ENCODE assay signal across 23 cellular contexts in the genomic region with DNA sequence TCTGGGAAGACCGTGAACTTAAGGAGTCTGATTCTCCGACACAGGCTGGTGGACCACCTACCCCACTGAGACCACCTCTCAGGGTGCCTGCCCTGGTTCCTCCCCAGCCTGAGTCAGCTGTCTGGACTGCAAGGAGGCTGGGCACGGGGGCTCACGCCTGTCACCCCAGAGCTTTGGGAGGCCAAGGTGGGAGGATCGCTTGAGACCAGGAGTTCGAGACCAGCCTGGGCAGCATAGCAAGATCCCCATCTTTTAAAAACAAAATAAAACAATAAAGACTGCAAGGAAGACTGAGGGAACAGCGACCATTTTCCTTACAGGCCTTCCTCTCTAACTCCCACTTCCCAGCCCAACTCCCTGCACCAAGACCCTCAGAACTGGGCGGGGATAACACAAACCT. TPM values are rescaled to one million over a fixed set of nuclear protein-coding genes. Genes with fewer than 3 reads are reported as not detected.
DNase-seq lines count a peak whose midpoint lies in the region; ATAC-seq, FAIRE-seq and TF ChIP-seq lines count a peak whose summit lies in the region.
"Had no signal": no experiment of that assay in that cellular context is flagged by ENCODE, and none has a peak within 500 bp of the region (broad histone marks: within the 10 kb centered on the region; RNA-seq: fewer than 3 reads in every experiment).

No MANE protein-coding gene starts in this region.

- in situ Hi-C loops in HepG2 (cut with HindIII; ENCODE audit: extremely low pct_ligation_motif_present, low pct_unique_long_range_greater_than_20kb) = no loop called here

- H3K4me1 ChIP-seq in HepG2 (ENCODE audit: insufficient read depth, low read length) (peaks cover 19% of the 10 kb centered on the region), right lobe of liver (no peaks in the 10 kb centered on the region), SJCRH30 (no peaks in the 10 kb centered on the region)
- H3K4me1 ChIP-seq in naive thymus-derived CD4-positive, alpha-beta T cell (ENCODE audit: control insufficient read depth in 2 of 2, insufficient read depth in 2 of 2, low read length in 2 of 2) = peaks cover 18 to 27% of the 10 kb centered on the region in 2 donors
- H3K4me1 ChIP-seq: HAP-1 had no signal

- BruUV-seq in HepG2 (replicated peaks; lab: Mats Ljungman, UMichigan) = no TSS peak

- CTCF ChIA-PET in HepG2 (lab: Yijun Ruan, JAX; ENCODE audit: low intra/inter-chr PET ratio, low total read pairs) (no interaction called here), T-cell (lab: Charles Lee) (no interaction called here)
- CTCF ChIA-PET in naive thymus-derived CD4-positive, alpha-beta T cell (lab: Charles Lee) = no interaction called here

- H3K27me3 Mint-ChIP-seq in T-cell = no peaks in the 10 kb centered on the region
- no peaks in the 10 kb centered on the region for H3K27me3 Mint-ChIP-seq in naive thymus-derived CD4-positive, alpha-beta T cell
- H3K27me3 Mint-ChIP-seq: CD4-positive, alpha-beta memory T cell had no signal

- 37% methylated on average over 8 of the region's 8 CpGs for WGBS in HepG2 (ENCODE audit: low lambda C conversion rate)
- 100% methylated on average over 3 of the region's 8 CpGs for WGBS in right lobe of liver (ENCODE audit: insufficient coverage, low coverage, low lambda C conversion rate, missing lambda C conversion rate)

- H3K27ac Mint-ChIP-seq in T-cell = peak overlapping the region; percentile 50 to 58
- peak overlapping the region in 5 of 9 donors; percentile 48 to 86 (median 68) for H3K27ac Mint-ChIP-seq in naive thymus-derived CD4-positive, alpha-beta T cell
- H3K27ac Mint-ChIP-seq: HFFc6 had no signal

- H2AFZ ChIP-seq in HepG2 (ENCODE audit: low read length) = no peak overlapping the region

- H3K27ac ChIP-seq in HepG2 (ENCODE audit: extremely low read length, insufficient read depth, low read length) (no peak overlapping the region), right lobe of liver (no peak overlapping the region), SJCRH30 (no peak overlapping the region)
- no peak overlapping the region for H3K27ac ChIP-seq in naive thymus-derived CD4-positive, alpha-beta T cell (ENCODE audit: low read depth, low read length)

- H3K9me3 ChIP-seq in HepG2 (ENCODE audit: low read length) (no peaks in the 10 kb centered on the region), right lobe of liver (no peaks in the 10 kb centered on the region), SJCRH30 (replicated peaks) (no peaks in the 10 kb centered on the region)
- no peaks in the 10 kb centered on the region for H3K9me3 ChIP-seq in naive thymus-derived CD4-positive, alpha-beta T cell (ENCODE audit: control insufficient read depth in 2 of 3, low read length in 3 of 3)
- H3K9me3 ChIP-seq: BLaER1 treated with 17β-estradiol and CSF1 and Interleukin-3, amounts not matched to agents 10 nM and 100 nM; HAP-1 had no signal

- no peaks in the 10 kb centered on the region for H3K36me3 ChIP-seq in HepG2 (replicated peaks in 1 of 2; ENCODE audit: control insufficient read depth in 1 of 2, insufficient read depth in 2 of 2, low read length in 2 of 2)
- peaks cover 0 to 9% (median 0%) of the 10 kb centered on the region in 4 donors for H3K36me3 ChIP-seq in right lobe of liver
- peaks cover 0 to 6% (median 0%) of the 10 kb centered on the region in 3 experiments for H3K36me3 ChIP-seq in naive thymus-derived CD4-positive, alpha-beta T cell (ENCODE audit: control insufficient read depth in 2 of 3, insufficient read depth in 3 of 3, low read length in 3 of 3)
- no peaks in the 10 kb centered on the region for H3K36me3 ChIP-seq in SJCRH30
- H3K36me3 ChIP-seq: HAP-1 had no signal

- TF ChIP-seq CTCF in HepG2 (CRISPR knock-in tag; IDR thresholded peaks at IDR 0.05) = no peak
- no peak for TF ChIP-seq CTCF in right lobe of liver (IDR thresholded peaks at IDR 0.05)

- no peak for TF ChIP-seq RAD21 in HepG2 (CRISPR knock-in tag; IDR thresholded peaks at IDR 0.05)

- POLR2A ChIA-PET in HepG2 (lab: Yijun Ruan, JAX) (interaction anchor here (0.7 kb wide), 1 partner anchor 32 kb away, joined by 3 read pairs; no protein-coding TSS in a partner anchor), T-cell (lab: Charles Lee) (no interaction called here)
- POLR2A ChIA-PET in naive thymus-derived CD4-positive, alpha-beta T cell (lab: Charles Lee) = interaction anchor here (0.6 to 1.1 kb wide), 3 partner anchors 11 to 44 kb away, joined by 3 to 4 read pairs (median 3); no protein-coding TSS in a partner anchor

- no peak for FAIRE-seq in HepG2 (lab: Jason Lieb, UNC)
- FAIRE-seq: D721Med, G401.6, GM12891, GM19239, H1, HTR-8/SVneo had no signal

- DNase-seq in HepG2 (ENCODE audit: low spot score) = no peak
- DNase-seq in right lobe of liver = no peak
- no peak for DNase-seq in T-cell
- no peak for DNase-seq in naive thymus-derived CD4-positive, alpha-beta T cell
- DNase-seq in SJCRH30 = no peak
- DNase-seq in NCI-H187 treated with DMSO at 0.1 percent for 48 hours (lab: John Stamatoyannopoulos, UW) = no peak
- DNase-seq in retina = no peak
- DNase-seq: ACHN; CD4-positive, alpha-beta memory T cell; COR-L47; DMS153; DMS79 treated with DMSO at 0.1 percent for 48 hours; EL; HFFc6 had no signal

- H3K79me2 ChIP-seq in HepG2 (ENCODE audit: insufficient read depth, low read length) = no peaks in the 10 kb centered on the region

- H3K9ac ChIP-seq in HepG2 (ENCODE audit: insufficient read depth, low read depth, low read length) = no peak overlapping the region

- H3K4me1 Mint-ChIP-seq in T-cell = peaks cover 40 to 52% (median 51%) of the 10 kb centered on the region in 3 donors
- peaks cover 34 to 49% (median 44%) of the 10 kb centered on the region in 7 donors for H3K4me1 Mint-ChIP-seq in naive thymus-derived CD4-positive, alpha-beta T cell

- TF ChIP-seq POLR2A in HepG2 (IDR thresholded peaks at IDR 0.05; ENCODE audit: insufficient read depth in 1 of 2, low read depth in 2 of 2, low read length in 2 of 2) (no peak), right lobe of liver (IDR thresholded peaks at IDR 0.05) (no peak)

- H3K36me3 Mint-ChIP-seq in T-cell = peaks cover 7% of the 10 kb centered on the region
- H3K36me3 Mint-ChIP-seq in naive thymus-derived CD4-positive, alpha-beta T cell = peaks cover 0 to 22% (median 0%) of the 10 kb centered on the region in 5 donors

- H3K4me3 ChIP-seq in HepG2 (replicated peaks in 1 of 3; ENCODE audit: insufficient read depth in 1 of 3, low read depth in 2 of 3, low read length in 3 of 3) (no peak overlapping the region), right lobe of liver (no peak overlapping the region), SJCRH30 (no peak overlapping the region)
- no peak overlapping the region for H3K4me3 ChIP-seq in naive thymus-derived CD4-positive, alpha-beta T cell (ENCODE audit: low read length)
- H3K4me3 ChIP-seq: HAP-1 had no signal

- intact Hi-C loops in HepG2 (cut with micrococcal nuclease; ENCODE audit: unreplicated experiment) = no loop called here
- intact Hi-C loops in right lobe of liver (cut with DNase I) = loop anchor here in 1 of 2 donors (10.0 kb wide), 1 partner anchor 56 kb away; a partner anchor contains a TSS
- intact Hi-C loops in naive thymus-derived CD4-positive, alpha-beta T cell (cut with micrococcal nuclease) = loop anchor here in 1 of 2 donors (10.0 kb wide), 3 partner anchors 284 to 354 kb away; a partner anchor contains a TSS

- TF ChIP-seq EP300 in HepG2 (IDR thresholded peaks at IDR 0.05; ENCODE audit: low read depth in 2 of 2, low read length in 2 of 2) = no peak
- no peak for TF ChIP-seq EP300 in HepG2 (CRISPR knock-in tag; IDR thresholded peaks at IDR 0.05; ENCODE audit: borderline replicate concordance)

- no peaks in the 10 kb centered on the region for H3K9me3 Mint-ChIP-seq in T-cell
- H3K9me3 Mint-ChIP-seq in naive thymus-derived CD4-positive, alpha-beta T cell = no peaks in the 10 kb centered on the region
- H3K9me3 Mint-ChIP-seq: CD4-positive, alpha-beta memory T cell; HFFc6 had no signal

- peaks cover 18 to 59% of the 10 kb centered on the region in 2 experiments for H3K27me3 ChIP-seq in HepG2 (ENCODE audit: control insufficient read depth in 1 of 2, insufficient read depth in 2 of 2, low read length in 2 of 2)
- no peaks in the 10 kb centered on the region for H3K27me3 ChIP-seq in right lobe of liver
- H3K27me3 ChIP-seq in naive thymus-derived CD4-positive, alpha-beta T cell (ENCODE audit: control insufficient read depth in 2 of 2, insufficient read depth in 2 of 2, low read length in 2 of 2) = no peaks in the 10 kb centered on the region
- peaks cover 2% of the 10 kb centered on the region; the same call in 1 of the 2 replicates for H3K27me3 ChIP-seq in SJCRH30
- H3K27me3 ChIP-seq: BLaER1 treated with 17β-estradiol and CSF1 and Interleukin-3, amounts not matched to agents 10 nM and 100 nM had no signal

- no peak overlapping the region for H3K4me3 Mint-ChIP-seq in T-cell
- H3K4me3 Mint-ChIP-seq in naive thymus-derived CD4-positive, alpha-beta T cell = no peak overlapping the region
- H3K4me3 Mint-ChIP-seq: CD4-positive, alpha-beta memory T cell; HFFc6 had no signal

- H4K20me1 ChIP-seq in HepG2 (ENCODE audit: insufficient read depth, low read length) = no peaks in the 10 kb centered on the region

- ATAC-seq in HepG2 (no peak), right lobe of liver (no peak), T-cell (replicated peaks in 1 of 4) (no peak)
- no peak for ATAC-seq in naive thymus-derived CD4-positive, alpha-beta T cell

- no peak overlapping the region for H3K4me2 ChIP-seq in HepG2 (ENCODE audit: low read depth, low read length)

RNA-seq across cellular contexts. Expression of a gene that starts 4.2 kb away (rescaled TPM):
- total RNA-seq in HepG2 (2016; rRNA removed; fragmentation: Illumina TruSeq; extraction: Trizol) = 0.11 TPM in 1 of 2 replicates, not detected in the other
- total RNA-seq in HepG2 (2016; cell fraction: cytosol; rRNA removed; fragmentation: Illumina TruSeq; extraction: Trizol; ENCODE audit: low read depth) = not detected in 2 replicates
- 0.15 TPM in 1 of 2 replicates, not detected in the other for total RNA-seq in HepG2 (2016; cell fraction: insoluble cytoplasmic fraction; rRNA removed; fragmentation: Illumina TruSeq; extraction: Trizol)
- total RNA-seq in HepG2 (2016; cell fraction: membrane; rRNA removed; fragmentation: Illumina TruSeq; extraction: Trizol) = not detected in 2 replicates
- 0.09 TPM in 1 of 2 replicates, not detected in the other for total RNA-seq in HepG2 (2016; cell fraction: nucleus; rRNA removed; fragmentation: Illumina TruSeq; extraction: Trizol)
- polyA plus RNA-seq in HepG2 (2011; rRNA removed) = 0.03 TPM in 2 replicates
- polyA plus RNA-seq in HepG2 (2011; cell fraction: cytosol; rRNA removed) = 0.01 and 0.03 TPM in 2 replicates
- polyA plus RNA-seq in HepG2 (2011; cell fraction: nucleus; rRNA removed) = 0.07 and 0.11 TPM in 2 replicates
- polyA plus RNA-seq in HepG2 (2012) = 0.13 and 0.17 TPM in 2 replicates
- not detected in 2 replicates for polyA plus RNA-seq in HepG2 (2016; cell fraction: cytosol; fragmentation: Illumina TruSeq; extraction: Trizol; ENCODE audit: low read depth)
- polyA plus RNA-seq in HepG2 (2016; cell fraction: insoluble cytoplasmic fraction; fragmentation: Illumina TruSeq; extraction: Trizol; ENCODE audit: low read depth) = 0.08 and 0.14 TPM in 2 replicates
- polyA plus RNA-seq in HepG2 (2016; cell fraction: membrane; fragmentation: Illumina TruSeq; extraction: Trizol; ENCODE audit: low read depth) = not detected in 2 replicates
- 0.23 and 0.61 TPM in 2 replicates for polyA plus RNA-seq in HepG2 (2016; cell fraction: nucleus; fragmentation: Illumina TruSeq; extraction: Trizol; ENCODE audit: insufficient read depth, low read depth)
- polyA minus RNA-seq in HepG2 (2011; rRNA and poly(A)+ RNA removed; ENCODE audit: low replicate concordance) = 0.04 TPM in 1 of 2 replicates, not detected in the other
- polyA minus RNA-seq in HepG2 (2011; cell fraction: cytosol; rRNA and poly(A)+ RNA removed) = not detected in 2 replicates
- polyA minus RNA-seq in HepG2 (2011; cell fraction: nucleus; rRNA and poly(A)+ RNA removed) = not detected in 2 replicates
- total RNA-seq in right lobe of liver = 1 to 10 TPM in 4 of 6 experiments, under 1 TPM in 2; 0.57 to 2.2 (median 1.5) TPM
- total RNA-seq in T-cell = 10 to 100 TPM in 3 of 5 donors, 1 to 10 TPM in 2; 6.4 to 16.9 (median 10.3) TPM
- 10 to 100 TPM in 2 of 5 experiments, 1 to 10 TPM in 3; 3.3 to 28.8 (median 8.2) TPM for total RNA-seq in naive thymus-derived CD4-positive, alpha-beta T cell
- polyA plus RNA-seq in naive thymus-derived CD4-positive, alpha-beta T cell = under 1 TPM; 0.22 to 0.79 TPM
- total RNA-seq in SJCRH30 (2014; rRNA removed; shearing (Covaris generic)) = not detected in 2 replicates
- total RNA-seq: A172, H1, HFFc6 had no signal
- polyA plus RNA-seq: H1 had no signal

RNA-seq across cellular contexts. Expression of a gene that starts 6.8 kb away (rescaled TPM):
- total RNA-seq in HepG2 (2016; rRNA removed; fragmentation: Illumina TruSeq; extraction: Trizol) (19.9 and 23.4 TPM in 2 replicates), right lobe of liver (10 to 100 TPM; 16.5 to 47.8 (median 30.7) TPM), T-cell (10 to 100 TPM; 48.4 to 68.6 (median 61.1) TPM)
- 16.4 and 17.6 TPM in 2 replicates for total RNA-seq in HepG2 (2016; cell fraction: cytosol; rRNA removed; fragmentation: Illumina TruSeq; extraction: Trizol; ENCODE audit: low read depth)
- total RNA-seq in HepG2 (2016; cell fraction: insoluble cytoplasmic fraction; rRNA removed; fragmentation: Illumina TruSeq; extraction: Trizol) = 16.8 and 28.9 TPM in 2 replicates
- total RNA-seq in HepG2 (2016; cell fraction: membrane; rRNA removed; fragmentation: Illumina TruSeq; extraction: Trizol) = 25.5 and 34.7 TPM in 2 replicates
- 24.0 and 25.3 TPM in 2 replicates for total RNA-seq in HepG2 (2016; cell fraction: nucleus; rRNA removed; fragmentation: Illumina TruSeq; extraction: Trizol)
- polyA plus RNA-seq in HepG2 (2011; rRNA removed) = 46.8 and 50.0 TPM in 2 replicates
- 29.8 and 31.5 TPM in 2 replicates for polyA plus RNA-seq in HepG2 (2011; cell fraction: cytosol; rRNA removed)
- 100 and 142 TPM in 2 replicates for polyA plus RNA-seq in HepG2 (2011; cell fraction: nucleus; rRNA removed)
- polyA plus RNA-seq in HepG2 (2012) = 24.9 and 33.5 TPM in 2 replicates
- 28.0 and 32.1 TPM in 2 replicates for polyA plus RNA-seq in HepG2 (2016; cell fraction: cytosol; fragmentation: Illumina TruSeq; extraction: Trizol; ENCODE audit: low read depth)
- polyA plus RNA-seq in HepG2 (2016; cell fraction: insoluble cytoplasmic fraction; fragmentation: Illumina TruSeq; extraction: Trizol; ENCODE audit: low read depth) = 28.8 and 31.3 TPM in 2 replicates
- 47.1 and 49.1 TPM in 2 replicates for polyA plus RNA-seq in HepG2 (2016; cell fraction: membrane; fragmentation: Illumina TruSeq; extraction: Trizol; ENCODE audit: low read depth)
- polyA plus RNA-seq in HepG2 (2016; cell fraction: nucleus; fragmentation: Illumina TruSeq; extraction: Trizol; ENCODE audit: insufficient read depth, low read depth) = 79.1 and 84.7 TPM in 2 replicates
- 60.6 and 68.2 TPM in 2 replicates for polyA minus RNA-seq in HepG2 (2011; rRNA and poly(A)+ RNA removed; ENCODE audit: low replicate concordance)
- 5.8 and 16.4 TPM in 2 replicates for polyA minus RNA-seq in HepG2 (2011; cell fraction: cytosol; rRNA and poly(A)+ RNA removed)
- 14.5 and 15.5 TPM in 2 replicates for polyA minus RNA-seq in HepG2 (2011; cell fraction: nucleus; rRNA and poly(A)+ RNA removed)
- 10 to 100 TPM; 56.5 to 76.3 (median 70.7) TPM for total RNA-seq in naive thymus-derived CD4-positive, alpha-beta T cell
- polyA plus RNA-seq in naive thymus-derived CD4-positive, alpha-beta T cell = 10 to 100 TPM; 16.0 to 27.3 TPM
- 7.3 and 10.2 TPM in 2 replicates for total RNA-seq in SJCRH30 (2014; rRNA removed; shearing (Covaris generic))

RNA-seq across cellular contexts. Expression of a gene that starts 8.0 kb away (rescaled TPM):
- total RNA-seq in HepG2 (2016; rRNA removed; fragmentation: Illumina TruSeq; extraction: Trizol) (0.13 TPM in 1 of 2 replicates, not detected in the other), right lobe of liver (10 to 100 TPM in 1 of 6 experiments, 1 to 10 TPM in 5; 1.1 to 13.9 (median 3.3) TPM), T-cell (not detected)
- total RNA-seq in HepG2 (2016; cell fraction: cytosol; rRNA removed; fragmentation: Illumina TruSeq; extraction: Trizol; ENCODE audit: low read depth) = not detected in 2 replicates
- total RNA-seq in HepG2 (2016; cell fraction: insoluble cytoplasmic fraction; rRNA removed; fragmentation: Illumina TruSeq; extraction: Trizol) = not detected in 2 replicates
- 0.17 TPM in 1 of 2 replicates, not detected in the other for total RNA-seq in HepG2 (2016; cell fraction: membrane; rRNA removed; fragmentation: Illumina TruSeq; extraction: Trizol)
- total RNA-seq in HepG2 (2016; cell fraction: nucleus; rRNA removed; fragmentation: Illumina TruSeq; extraction: Trizol) = not detected in 2 replicates
- polyA plus RNA-seq in HepG2 (2011; rRNA removed) = 0.29 and 0.54 TPM in 2 replicates
- 0.26 and 0.31 TPM in 2 replicates for polyA plus RNA-seq in HepG2 (2011; cell fraction: cytosol; rRNA removed)
- polyA plus RNA-seq in HepG2 (2011; cell fraction: nucleus; rRNA removed) = 0.50 and 0.71 TPM in 2 replicates
- polyA plus RNA-seq in HepG2 (2012) = 0.16 and 0.35 TPM in 2 replicates
- polyA plus RNA-seq in HepG2 (2016; cell fraction: cytosol; fragmentation: Illumina TruSeq; extraction: Trizol; ENCODE audit: low read depth) = not detected in 2 replicates
- polyA plus RNA-seq in HepG2 (2016; cell fraction: insoluble cytoplasmic fraction; fragmentation: Illumina TruSeq; extraction: Trizol; ENCODE audit: low read depth) = not detected in 2 replicates
- not detected in 2 replicates for polyA plus RNA-seq in HepG2 (2016; cell fraction: membrane; fragmentation: Illumina TruSeq; extraction: Trizol; ENCODE audit: low read depth)
- polyA plus RNA-seq in HepG2 (2016; cell fraction: nucleus; fragmentation: Illumina TruSeq; extraction: Trizol; ENCODE audit: insufficient read depth, low read depth) = not detected in 2 replicates
- polyA minus RNA-seq in HepG2 (2011; rRNA and poly(A)+ RNA removed; ENCODE audit: low replicate concordance) = 0.76 TPM in 1 of 2 replicates, not detected in the other
- polyA minus RNA-seq in HepG2 (2011; cell fraction: cytosol; rRNA and poly(A)+ RNA removed) = not detected in 2 replicates
- polyA minus RNA-seq in HepG2 (2011; cell fraction: nucleus; rRNA and poly(A)+ RNA removed) = not detected in 2 replicates
- total RNA-seq in naive thymus-derived CD4-positive, alpha-beta T cell = under 1 TPM in 1 of 5 experiments, not detected in 4; 0.49 TPM
- polyA plus RNA-seq in naive thymus-derived CD4-positive, alpha-beta T cell = not detected
- total RNA-seq in SJCRH30 (2014; rRNA removed; shearing (Covaris generic)) = not detected in 2 replicates
- total RNA-seq: A172; CD4-positive, alpha-beta memory T cell; H1; HFFc6 had no signal
- polyA plus RNA-seq: CD4-positive, alpha-beta memory T cell; H1 had no signal

RNA-seq across cellular contexts. Expression of a gene that starts 26.5 kb away (rescaled TPM):
- total RNA-seq in HepG2 (2016; rRNA removed; fragmentation: Illumina TruSeq; extraction: Trizol) (not detected in 2 replicates), right lobe of liver (not detected), T-cell (under 1 TPM; 0.25 to 0.88 (median 0.39) TPM)
- not detected in 2 replicates for total RNA-seq in HepG2 (2016; cell fraction: cytosol; rRNA removed; fragmentation: Illumina TruSeq; extraction: Trizol; ENCODE audit: low read depth)
- not detected in 2 replicates for total RNA-seq in HepG2 (2016; cell fraction: insoluble cytoplasmic fraction; rRNA removed; fragmentation: Illumina TruSeq; extraction: Trizol)
- total RNA-seq in HepG2 (2016; cell fraction: membrane; rRNA removed; fragmentation: Illumina TruSeq; extraction: Trizol) = not detected in 2 replicates
- not detected in 2 replicates for total RNA-seq in HepG2 (2016; cell fraction: nucleus; rRNA removed; fragmentation: Illumina TruSeq; extraction: Trizol)
- 0.05 and 0.08 TPM in 2 replicates for polyA plus RNA-seq in HepG2 (2011; rRNA removed)
- not detected in 2 replicates for polyA plus RNA-seq in HepG2 (2011; cell fraction: cytosol; rRNA removed)
- polyA plus RNA-seq in HepG2 (2011; cell fraction: nucleus; rRNA removed) = 0.35 and 0.36 TPM in 2 replicates
- 0.15 TPM in 1 of 2 replicates, not detected in the other for polyA plus RNA-seq in HepG2 (2012)
- polyA plus RNA-seq in HepG2 (2016; cell fraction: cytosol; fragmentation: Illumina TruSeq; extraction: Trizol; ENCODE audit: low read depth) = 0.16 TPM in 1 of 2 replicates, not detected in the other
- polyA plus RNA-seq in HepG2 (2016; cell fraction: insoluble cytoplasmic fraction; fragmentation: Illumina TruSeq; extraction: Trizol; ENCODE audit: low read depth) = not detected in 2 replicates
- polyA plus RNA-seq in HepG2 (2016; cell fraction: membrane; fragmentation: Illumina TruSeq; extraction: Trizol; ENCODE audit: low read depth) = not detected in 2 replicates
- polyA plus RNA-seq in HepG2 (2016; cell fraction: nucleus; fragmentation: Illumina TruSeq; extraction: Trizol; ENCODE audit: insufficient read depth, low read depth) = 0.51 TPM in 1 of 2 replicates, not detected in the other
- polyA minus RNA-seq in HepG2 (2011; rRNA and poly(A)+ RNA removed; ENCODE audit: low replicate concordance) = 0.14 TPM in 1 of 2 replicates, not detected in the other
- not detected in 2 replicates for polyA minus RNA-seq in HepG2 (2011; cell fraction: cytosol; rRNA and poly(A)+ RNA removed)
- polyA minus RNA-seq in HepG2 (2011; cell fraction: nucleus; rRNA and poly(A)+ RNA removed) = 0.37 TPM in 1 of 2 replicates, not detected in the other
- total RNA-seq in naive thymus-derived CD4-positive, alpha-beta T cell = under 1 TPM in 4 of 5 experiments, not detected in 1; 0.22 to 0.54 (median 0.25) TPM
- not detected for polyA plus RNA-seq in naive thymus-derived CD4-positive, alpha-beta T cell
- not detected in 2 replicates for total RNA-seq in SJCRH30 (2014; rRNA removed; shearing (Covaris generic))
- total RNA-seq: A172, H1, HFFc6 had no signal
- polyA plus RNA-seq: CD4-positive, alpha-beta memory T cell had no signal

RNA-seq across cellular contexts. Expression of a gene that starts 40.1 kb away (rescaled TPM):
- 18.0 and 23.9 TPM in 2 replicates for total RNA-seq in HepG2 (2016; rRNA removed; fragmentation: Illumina TruSeq; extraction: Trizol)
- 7.4 and 7.5 TPM in 2 replicates for total RNA-seq in HepG2 (2016; cell fraction: cytosol; rRNA removed; fragmentation: Illumina TruSeq; extraction: Trizol; ENCODE audit: low read depth)
- total RNA-seq in HepG2 (2016; cell fraction: insoluble cytoplasmic fraction; rRNA removed; fragmentation: Illumina TruSeq; extraction: Trizol) = 18.2 and 22.3 TPM in 2 replicates
- total RNA-seq in HepG2 (2016; cell fraction: membrane; rRNA removed; fragmentation: Illumina TruSeq; extraction: Trizol) = 9.6 and 12.0 TPM in 2 replicates
- 6.4 and 6.7 TPM in 2 replicates for total RNA-seq in HepG2 (2016; cell fraction: nucleus; rRNA removed; fragmentation: Illumina TruSeq; extraction: Trizol)
- 20.7 and 25.6 TPM in 2 replicates for polyA plus RNA-seq in HepG2 (2011; rRNA removed)
- polyA plus RNA-seq in HepG2 (2011; cell fraction: cytosol; rRNA removed) = 6.7 and 11.7 TPM in 2 replicates
- polyA plus RNA-seq in HepG2 (2011; cell fraction: nucleus; rRNA removed) = 8.3 and 9.2 TPM in 2 replicates
- 5.3 and 10.3 TPM in 2 replicates for polyA plus RNA-seq in HepG2 (2012)
- polyA plus RNA-seq in HepG2 (2016; cell fraction: cytosol; fragmentation: Illumina TruSeq; extraction: Trizol; ENCODE audit: low read depth) = 17.0 and 17.7 TPM in 2 replicates
- 33.9 and 41.5 TPM in 2 replicates for polyA plus RNA-seq in HepG2 (2016; cell fraction: insoluble cytoplasmic fraction; fragmentation: Illumina TruSeq; extraction: Trizol; ENCODE audit: low read depth)
- 18.7 and 22.5 TPM in 2 replicates for polyA plus RNA-seq in HepG2 (2016; cell fraction: membrane; fragmentation: Illumina TruSeq; extraction: Trizol; ENCODE audit: low read depth)
- polyA plus RNA-seq in HepG2 (2016; cell fraction: nucleus; fragmentation: Illumina TruSeq; extraction: Trizol; ENCODE audit: insufficient read depth, low read depth) = 19.8 and 24.6 TPM in 2 replicates
- polyA minus RNA-seq in HepG2 (2011; rRNA and poly(A)+ RNA removed; ENCODE audit: low replicate concordance) = 1.6 and 2.1 TPM in 2 replicates
- polyA minus RNA-seq in HepG2 (2011; cell fraction: cytosol; rRNA and poly(A)+ RNA removed) = 3.0 and 3.5 TPM in 2 replicates
- 2.4 and 4.7 TPM in 2 replicates for polyA minus RNA-seq in HepG2 (2011; cell fraction: nucleus; rRNA and poly(A)+ RNA removed)
- total RNA-seq in right lobe of liver = 100 to 1,000 TPM in 2 of 6 experiments, 10 to 100 TPM in 4; 33.4 to 188 (median 80.7) TPM
- under 1 TPM in 3 of 5 donors, not detected in 2; 0.70 to 0.99 (median 0.98) TPM for total RNA-seq in T-cell
- under 1 TPM in 2 of 5 experiments, not detected in 3; 0.05 to 0.11 TPM for total RNA-seq in naive thymus-derived CD4-positive, alpha-beta T cell
- polyA plus RNA-seq in naive thymus-derived CD4-positive, alpha-beta T cell = not detected
- not detected in 2 replicates for total RNA-seq in SJCRH30 (2014; rRNA removed; shearing (Covaris generic))
- total RNA-seq: CD4-positive, alpha-beta memory T cell had no signal
- polyA plus RNA-seq: CD4-positive, alpha-beta memory T cell had no signal

Comparison
In these comparisons a context has a peak if more than half of its experiments do, and no peak if none do; other contexts are left out.
1. POLR2A ChIA-PET loops: an anchor here in HepG2 (0.7 kb wide) and naive thymus-derived CD4-positive, alpha-beta T cell (0.6 to 1.1 kb wide); none called in T-cell.